In the genomic region with DNA sequence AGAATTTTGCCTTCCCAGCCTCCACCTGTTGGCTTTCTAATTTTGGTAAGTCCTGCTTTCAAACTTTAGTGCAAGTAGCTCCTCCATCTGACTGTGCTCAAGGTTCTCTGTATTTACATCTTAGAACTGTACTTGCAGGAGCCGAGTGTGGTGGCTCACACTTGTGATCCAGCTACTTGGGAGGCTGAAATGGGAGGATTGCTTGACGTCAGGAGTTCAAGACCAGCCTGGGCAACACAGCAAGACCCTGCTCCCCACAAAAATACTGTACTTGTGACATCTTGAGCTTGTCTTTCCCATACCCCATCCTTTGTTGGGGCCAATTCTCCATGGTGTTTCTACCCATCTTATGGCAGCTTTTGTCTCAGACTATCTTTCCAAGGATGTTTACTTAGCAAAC, we compare ENCODE assay signal across 18 cellular contexts.
"Had no signal": no experiment of that assay in that cellular context is flagged by ENCODE, and none has a peak within 500 bp of the region (broad histone marks: within the 10 kb centered on the region; RNA-seq: fewer than 3 reads in every experiment).

No MANE protein-coding gene starts in this region.

- H2AFZ ChIP-seq: neural progenitor cell had no signal

- H3K9me3 ChIP-seq: left lung, lower lobe of right lung, ovary, right atrium auricular region, tibial artery, upper lobe of right lung, vagina had no signal

- H3K36me3 ChIP-seq: left lung, lower lobe of right lung, neural progenitor cell, ovary, right atrium auricular region, tibial artery, upper lobe of right lung, vagina had no signal

- DNase-seq: effector memory CD4-positive, alpha-beta T cell; foreskin keratinocyte; immature natural killer cell; left lung; lower lobe of right lung; midbrain; nucleus accumbens; ovary; stimulated activated CD4-positive, alpha-beta T cell treated with anti-CD3 and anti-CD28 coated beads, Interleukin-4, amount 100 ng/mL, for 1 hour; stimulated activated naive CD8-positive, alpha-beta T cell treated with anti-CD3 and anti-CD28 coated beads, Interleukin-15, Interleukin-2, amounts not matched to agents 100 U/mL and 50 U/mL, for 24 hours; upper lobe of right lung had no signal

- FAIRE-seq: keratinocyte had no signal

- H3K4me3 ChIP-seq: left lung, lower lobe of right lung, neural progenitor cell, ovary, right atrium auricular region, tibial artery, upper lobe of right lung, vagina had no signal

- H3K4me2 ChIP-seq: neural progenitor cell had no signal

- ATAC-seq: foreskin keratinocyte; left lung; lower lobe of right lung; natural killer cell treated with Interleukin-12 subunit alpha and Interleukin-12 subunit beta and Interleukin-15 and Interleukin-18, amount 100 ng/mL, for 72 hours; stimulated activated effector memory CD8-positive, alpha-beta T cell treated with anti-CD3 and anti-CD28 coated beads, Interleukin-12 subunit alpha, Interleukin-12 subunit beta, amount 100 ng/mL, for 72 hours; stimulated activated naive CD8-positive, alpha-beta T cell treated with anti-CD3 and anti-CD28 coated beads, Interleukin-15, Interleukin-2, amounts not matched to agents 100 U/mL and 50 U/mL, for 24 hours; upper lobe of right lung had no signal

- H3K27ac ChIP-seq: left lung, lower lobe of right lung, neural progenitor cell, ovary, right atrium auricular region, tibial artery, upper lobe of right lung had no signal

- H3K9ac ChIP-seq: neural progenitor cell had no signal

- H3K27me3 ChIP-seq: foreskin keratinocyte, left lung, neural progenitor cell, ovary, right atrium auricular region, tibial artery, upper lobe of right lung, vagina had no signal
